In genomic region chr15:57706405-57707209, GRCh38 we compare ENCODE assay signal across 8 cellular contexts. TPM values are rescaled to one million over a fixed set of nuclear protein-coding genes. Genes with fewer than 3 reads are reported as not detected.
DNase-seq lines count a peak whose midpoint lies in the region; ATAC-seq and FAIRE-seq lines count a peak whose summit lies in the region.

Gene POLR2M, plus strand, starts transcription at chr15:57706714. Its CDS starts 129 bp downstream, at chr15:57706843.

- H3K23ac ChIP-seq in mesenchymal stem cell (ENCODE audit: low read length in 2 of 2), result peak within 1 kb of the TSS in 1 of 2 experiments; percentile 37

- peak within 1 kb of the TSS; percentile 70 to 99 for H3K18ac ChIP-seq in mesenchymal stem cell (ENCODE audit: low read depth in 1 of 2, low read length in 2 of 2)

- peak; percentile 84 for FAIRE-seq in HTR-8/SVneo (lab: Jason Lieb, UNC)

- peak within 1 kb of the TSS; percentile 57 to 92 for H3K14ac ChIP-seq in mesenchymal stem cell (ENCODE audit: low read length in 2 of 2)

- peak within 1 kb of the TSS; percentile 97 for H3K27ac ChIP-seq in mesenchymal stem cell (ENCODE audit: low read length, poor library complexity, severe bottlenecking)

- H3K4me2 ChIP-seq in mesenchymal stem cell (ENCODE audit: low read length, poor library complexity, severe bottlenecking), result peak within 1 kb of the TSS; percentile 70

- H2BK5ac ChIP-seq in mesenchymal stem cell (ENCODE audit: low read depth, low read length, poor library complexity, severe bottlenecking), result peak within 1 kb of the TSS; percentile 80

- H3K9me3 ChIP-seq in endocrine pancreas (ENCODE audit: control insufficient read depth, low read length) (no peaks in the 10 kb centered on the region), mesenchymal stem cell (ENCODE audit: control insufficient read depth, low read length) (no peaks in the 10 kb centered on the region)

- H3K27me3 ChIP-seq in endocrine pancreas (ENCODE audit: control insufficient read depth, insufficient read depth, low read length) (no peaks in the 10 kb centered on the region), mesenchymal stem cell (ENCODE audit: control insufficient read depth in 1 of 2, insufficient read depth in 1 of 2, low read length in 2 of 2) (no peaks in the 10 kb centered on the region)

- peaks cover 13% of the 10 kb centered on the region for H3K79me1 ChIP-seq in mesenchymal stem cell (replicated peaks; ENCODE audit: low read length, poor library complexity, severe bottlenecking)

- H2BK12ac ChIP-seq in mesenchymal stem cell (ENCODE audit: low read length in 2 of 2), result peak within 1 kb of the TSS in 1 of 2 experiments; percentile 71

- peaks cover 5% of the 10 kb centered on the region for H3K36me3 ChIP-seq in endocrine pancreas (ENCODE audit: control insufficient read depth, insufficient read depth, low read length)
- peaks cover 9 to 28% of the 10 kb centered on the region in 2 experiments for H3K36me3 ChIP-seq in mesenchymal stem cell (ENCODE audit: control insufficient read depth in 1 of 2, insufficient read depth in 2 of 2, low read depth in 1 of 2, low read length in 2 of 2)

- H2BK15ac ChIP-seq in mesenchymal stem cell (ENCODE audit: low read depth, poor library complexity, severe bottlenecking), result peak within 1 kb of the TSS; percentile 94

- H3K4me3 ChIP-seq in endocrine pancreas (ENCODE audit: control insufficient read depth, insufficient read depth, low read length) (peak within 1 kb of the TSS; percentile 93), mesenchymal stem cell (ENCODE audit: insufficient read depth in 1 of 2, low read depth in 1 of 2, low read length in 2 of 2) (peak within 1 kb of the TSS; percentile 89 to 97)

- under 1% methylated on average over 70 of the region's 70 CpGs for WGBS in mesenchymal stem cell

- peak within 1 kb of the TSS; percentile 96 for H4K91ac ChIP-seq in mesenchymal stem cell (ENCODE audit: low read length)

- ATAC-seq in GM21367 (IDR thresholded peaks at IDR 0.05; ENCODE audit: unreplicated experiment), result peak; percentile 90

- H4K8ac ChIP-seq in mesenchymal stem cell (ENCODE audit: low read length), result peak within 1 kb of the TSS; percentile 98

- H3K9ac ChIP-seq in endocrine pancreas (ENCODE audit: control insufficient read depth, insufficient read depth, low read length), result peak within 1 kb of the TSS; percentile 52
- H3K9ac ChIP-seq in mesenchymal stem cell (ENCODE audit: low read length), result peak within 1 kb of the TSS; percentile 99

- peak within 1 kb of the TSS; percentile 81 for H2AFZ ChIP-seq in mesenchymal stem cell (ENCODE audit: low read depth, low read length)

- H2BK120ac ChIP-seq in mesenchymal stem cell (ENCODE audit: low read depth, low read length), result peak within 1 kb of the TSS; percentile 89

- H3K4ac ChIP-seq in mesenchymal stem cell (ENCODE audit: low read depth in 1 of 2, low read length in 2 of 2), result peak within 1 kb of the TSS; percentile 75 to 82

- H3K4me1 ChIP-seq in endocrine pancreas (ENCODE audit: control insufficient read depth, insufficient read depth, low read length), result peaks cover 11% of the 10 kb centered on the region
- peaks cover 6% of the 10 kb centered on the region for H3K4me1 ChIP-seq in mesenchymal stem cell (ENCODE audit: control insufficient read depth, insufficient read depth, low read depth, low read length)

- peak; percentile 89 for DNase-seq in COLO829 (ENCODE audit: low spot score)
- DNase-seq in HTR-8/SVneo (ENCODE audit: insufficient read length, low spot score), result peak; percentile 83
- DNase-seq in NOMO-1 treated with dmso at 0.1 percent for 144 hours (lab: John Stamatoyannopoulos, UW; ENCODE audit: unreplicated experiment), result peak; percentile 90
- peak; percentile 51 to 84 (median 75) for DNase-seq in activated CD8-positive, alpha-beta memory T cell treated with anti-CD3 and anti-CD28 coated beads for 48 hours (ENCODE audit: low read depth in 2 of 3, low spot score in 2 of 3)
- DNase-seq in mesenchymal stem cell, result peak; percentile 99
- peak; percentile 81 for DNase-seq in stimulated activated CD8-positive, alpha-beta memory T cell treated with anti-CD3 and anti-CD28 coated beads, Interleukin-12 subunit alpha, Interleukin-12 subunit beta, amount 100 ng/mL, for 4 hours (ENCODE audit: low read depth)

- H2AK5ac ChIP-seq in mesenchymal stem cell (ENCODE audit: low read length, severe bottlenecking), result peak within 1 kb of the TSS; percentile 79

RNA-seq across cellular contexts. Expression of gene POLR2M, which starts in this region (rescaled TPM):
- 138 TPM for polyA plus RNA-seq in mesenchymal stem cell (2013, experiment 1 of 2)
- polyA plus RNA-seq in mesenchymal stem cell (2013, experiment 2 of 2), result 131 TPM

Comparison
In these comparisons a context has a peak if more than half of its experiments do, and no peak if none do; other contexts are left out.
1. Peak in every context shown above with its lines: DNase-seq, ATAC-seq, H3K4me3 ChIP-seq and H3K27ac ChIP-seq.